21 cellular contexts compared by ENCODE assay signal in the genomic region with DNA sequence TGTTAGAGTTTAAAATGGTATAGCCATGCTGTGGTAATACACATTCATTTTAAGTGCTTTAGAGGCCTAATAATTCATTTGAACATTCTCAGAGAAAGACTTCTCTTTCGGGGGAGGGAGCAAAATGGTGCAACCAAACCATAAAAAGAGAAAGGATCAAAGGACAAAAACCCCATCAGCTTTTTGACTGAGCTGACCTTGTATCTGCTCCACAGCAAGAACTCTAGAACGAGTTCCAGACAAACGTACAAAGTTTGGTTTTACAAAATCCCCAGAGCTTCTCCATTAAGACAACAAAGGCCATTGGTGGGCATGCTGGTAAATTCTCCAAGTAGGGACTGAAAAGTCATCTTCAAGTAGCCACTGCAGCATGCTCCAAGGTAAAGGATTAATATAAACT.
"Had no signal": no experiment of that assay in that cellular context is flagged by ENCODE, and none has a peak within 500 bp of the region (broad histone marks: within the 10 kb centered on the region; RNA-seq: fewer than 3 reads in every experiment).

No MANE protein-coding gene starts in this region.

- H3K9me2 ChIP-seq: SK-N-SH had no signal

- H3K4me2 ChIP-seq: SK-N-SH had no signal

- H3K9me3 ChIP-seq: MG63, SK-N-SH had no signal

- H3K9ac ChIP-seq: SK-N-SH had no signal

- DNase-seq: KBM-7, MG63, NCI-H1092, NCI-H1105 treated with DMSO at 0.1 percent for 48 hours, NCI-H1417 treated with DMSO at 0.1 percent for 48 hours, NCI-H146, NCI-H1694 treated with DMSO at 0.1 percent for 48 hours, NCI-H1930, NCI-H2081, NCI-H2107, NCI-H2227 treated with DMSO at 0.1 percent for 48 hours, NCI-H524, NCI-H526 treated with DMSO at 0.1 percent for 48 hours, NCI-H748 treated with DMSO at 0.1 percent for 48 hours, PC-3, SHP77, SK-N-SH, SW 1271 had no signal

- ATAC-seq: Panc1, PC-3 had no signal

- H3K4me3 ChIP-seq: MG63 had no signal

- H3K27me3 ChIP-seq: MG63 had no signal

- H3K27ac ChIP-seq: HL-60, RWPE1 had no signal
